Comparison of ENCODE assay signal across 12 cellular contexts in the genomic region with DNA sequence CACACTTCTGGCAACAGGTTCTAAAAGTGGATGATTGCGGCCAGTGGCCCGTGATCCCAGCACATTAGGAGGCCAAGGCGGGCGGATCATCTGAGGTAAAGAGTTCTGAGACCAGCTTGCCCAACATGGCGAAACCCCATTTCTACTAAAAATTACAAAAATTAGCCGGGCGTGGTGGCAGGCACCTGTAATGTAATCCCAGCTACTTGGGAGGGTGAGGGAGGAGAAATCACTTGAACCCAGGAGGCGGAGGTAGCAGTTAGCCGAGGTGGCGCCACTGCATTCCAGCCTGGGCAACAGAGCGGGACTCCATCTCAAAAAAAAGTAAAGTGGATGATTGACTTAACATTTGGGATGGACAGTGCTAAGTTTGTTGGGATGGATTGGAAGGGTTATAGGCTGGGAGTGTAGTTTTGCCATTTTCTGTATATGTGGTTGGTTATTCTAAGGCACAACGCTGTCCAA. TPM values are rescaled to one million over a fixed set of nuclear protein-coding genes. Genes with fewer than 3 reads are reported as not detected.
DNase-seq lines count a peak whose midpoint lies in the region; ATAC-seq and TF ChIP-seq lines count a peak whose summit lies in the region.
"Had no signal": no experiment of that assay in that cellular context is flagged by ENCODE, and none has a peak within 500 bp of the region (broad histone marks: within the 10 kb centered on the region; RNA-seq: fewer than 3 reads in every experiment).

No MANE protein-coding gene starts in this region.

- H3K27ac ChIP-seq in DND-41 (ENCODE audit: low read length) (no peak overlapping the region), osteoblast (ENCODE audit: low read depth, low read length) (no peak overlapping the region)
- H3K27ac ChIP-seq: SJCRH30 had no signal

- H3K27ac Mint-ChIP-seq in effector memory CD8-positive, alpha-beta T cell, result peak overlapping the region in 1 of 2 donors; percentile 74

- ATAC-seq in DND-41 (ENCODE audit: insufficient read depth, low read depth), result no peak
- ATAC-seq in effector memory CD8-positive, alpha-beta T cell (replicated peaks), result no peak

- H3K9me3 Mint-ChIP-seq in effector memory CD8-positive, alpha-beta T cell, result no peaks in the 10 kb centered on the region

- H3K4me3 ChIP-seq in DND-41 (ENCODE audit: low read depth in 1 of 2, low read length in 2 of 2), result peak overlapping the region in 1 of 2 experiments; percentile 81; a peak in 1 of 4 replicates
- peak overlapping the region; percentile 95 for H3K4me3 ChIP-seq in Loucy (ENCODE audit: low read length, poor library complexity, severe bottlenecking)
- no peak overlapping the region for H3K4me3 ChIP-seq in osteoblast (ENCODE audit: insufficient read depth, low read length)
- H3K4me3 ChIP-seq: SJCRH30 had no signal

- H3F3A ChIP-seq in Loucy (ENCODE audit: low read depth), result no peaks in the 10 kb centered on the region

- TF ChIP-seq CTCF in DND-41 (IDR thresholded peaks at IDR 0.05; ENCODE audit: borderline replicate concordance, extremely low read depth, low read length, poor library complexity, severe bottlenecking) (no peak), Loucy (conservative IDR thresholded peaks at IDR 0.05; ENCODE audit: low read length) (no peak), osteoblast (IDR thresholded peaks at IDR 0.05; ENCODE audit: extremely low read depth, low read depth, low read length) (no peak)

- H3K27me3 Mint-ChIP-seq in effector memory CD8-positive, alpha-beta T cell, result no peaks in the 10 kb centered on the region

- H3K4me1 ChIP-seq in DND-41 (ENCODE audit: insufficient read depth, low read length) (peaks cover 72% of the 10 kb centered on the region), Loucy (ENCODE audit: insufficient read depth, low read length, poor library complexity, severe bottlenecking) (peaks cover 39% of the 10 kb centered on the region), osteoblast (ENCODE audit: insufficient read depth, low read length) (peaks cover 20% of the 10 kb centered on the region)

- H3K4me2 ChIP-seq in DND-41 (ENCODE audit: insufficient read depth, low read length) (peak overlapping the region; percentile 66), Loucy (ENCODE audit: low read depth, low read length, poor library complexity, severe bottlenecking) (peak overlapping the region; percentile 90), osteoblast (ENCODE audit: insufficient read depth, low read length) (peak overlapping the region; percentile 74)

- H3K36me3 ChIP-seq in DND-41 (ENCODE audit: insufficient read depth, low read length) (peaks cover 40% of the 10 kb centered on the region), Loucy (ENCODE audit: insufficient read depth, low read length) (no peaks in the 10 kb centered on the region), osteoblast (ENCODE audit: insufficient read depth, low read length) (no peaks in the 10 kb centered on the region)

- no peak overlapping the region for H2AFZ ChIP-seq in DND-41 (ENCODE audit: low read depth, low read length)
- H2AFZ ChIP-seq in Loucy (ENCODE audit: low read length), result no peak overlapping the region
- no peak overlapping the region for H2AFZ ChIP-seq in osteoblast (ENCODE audit: low read length)

- DNase-seq in DND-41 (no peak), osteoblast (ENCODE audit: insufficient read length, low spot score, missing footprints) (no peak), nucleus accumbens (lab: John Stamatoyannopoulos, UW) (no peak), midbrain (lab: John Stamatoyannopoulos, UW) (no peak), T-helper 1 cell (no peak), GM19238 (ENCODE audit: insufficient read length, low spot score) (no peak)
- no peak for DNase-seq in effector memory CD8-positive, alpha-beta T cell
- DNase-seq: effector CD4-positive, alpha-beta T cell; kidney; NCI-H2107; SJCRH30 had no signal

- H3K4me3 Mint-ChIP-seq in effector memory CD8-positive, alpha-beta T cell, result peak overlapping the region; percentile 96 to 97

- H3K79me2 ChIP-seq in DND-41 (ENCODE audit: insufficient read depth, low read length) (peaks cover 96% of the 10 kb centered on the region), Loucy (ENCODE audit: insufficient read depth, low read length) (peaks cover 88% of the 10 kb centered on the region), osteoblast (ENCODE audit: insufficient read depth, low read length) (peaks cover 87% of the 10 kb centered on the region)

- H3K9me2 ChIP-seq in Loucy (replicated peaks; ENCODE audit: low read depth, low read length), result no peaks in the 10 kb centered on the region

- H3K9me3 ChIP-seq in DND-41 (ENCODE audit: insufficient read depth, low read length, severe bottlenecking) (no peaks in the 10 kb centered on the region), Loucy (ENCODE audit: insufficient read depth, low read depth, low read length) (no peaks in the 10 kb centered on the region), osteoblast (ENCODE audit: low read depth, low read length) (no peaks in the 10 kb centered on the region)
- H3K9me3 ChIP-seq: SJCRH30 had no signal

- H3K9ac ChIP-seq in DND-41 (ENCODE audit: low read depth, low read length), result peak overlapping the region; percentile 100; the same call in 1 of the 2 replicates
- peak overlapping the region; percentile 99 for H3K9ac ChIP-seq in Loucy (ENCODE audit: low read depth, low read length, poor library complexity, severe bottlenecking)

- peaks cover 72% of the 10 kb centered on the region for H3K36me3 Mint-ChIP-seq in effector memory CD8-positive, alpha-beta T cell (ENCODE audit: insufficient read depth)

- H3K27me3 ChIP-seq in DND-41 (ENCODE audit: insufficient read depth, low read length, poor library complexity), result no peaks in the 10 kb centered on the region
- peaks cover 11% of the 10 kb centered on the region for H3K27me3 ChIP-seq in Loucy (ENCODE audit: insufficient read depth, low read length, poor library complexity, severe bottlenecking)
- H3K27me3 ChIP-seq in osteoblast (ENCODE audit: insufficient read depth, low read length), result no peaks in the 10 kb centered on the region
- H3K27me3 ChIP-seq: SJCRH30 had no signal

- H4K20me1 ChIP-seq in DND-41 (ENCODE audit: insufficient read depth, low read length), result peaks cover 77% of the 10 kb centered on the region
- peaks cover 76% of the 10 kb centered on the region for H4K20me1 ChIP-seq in Loucy (ENCODE audit: insufficient read depth, low read length, poor library complexity, severe bottlenecking)
- H4K20me1 ChIP-seq in osteoblast (ENCODE audit: insufficient read depth, low read length), result peaks cover 74% of the 10 kb centered on the region

- H3K4me1 Mint-ChIP-seq in effector memory CD8-positive, alpha-beta T cell (ENCODE audit: low read depth in 2 of 2), result peaks cover 55 to 63% of the 10 kb centered on the region in 2 donors

RNA-seq across cellular contexts. Expression of gene MATR3, which starts 3.4 kb away (rescaled TPM):
- total RNA-seq in osteoblast, result 263 and 284 TPM in 2 replicates

RNA-seq across cellular contexts. Expression of gene PAIP2, which starts 44.8 kb away (rescaled TPM):
- total RNA-seq in osteoblast, result 42.4 and 47.8 TPM in 2 replicates
